In genomic region chr17:38844261-38844757, GRCh38 we compare ENCODE assay signal across 1 cellular context.
TF ChIP-seq lines count a peak whose summit lies in the region.

No MANE protein-coding gene starts in this region.

TF ChIP-seq in HepG2, 621 proteins besides CTCF, POLR2A, EP300 and RAD21 (continues in another document):
- TF ChIP-seq TCF7L2 (IDR thresholded peaks at IDR 0.05; ENCODE audit: low read depth, low read length): no peak
- peak; percentile 32; the same call in 1 of the 2 replicates for TF ChIP-seq GATAD2A (CRISPR knock-in tag; IDR thresholded peaks at IDR 0.05)
- 0 out of 2 replicates have a peak, but pooled peaks have one; percentile 12 for TF ChIP-seq GFI1 (CRISPR knock-in tag; IDR thresholded peaks at IDR 0.05; ENCODE audit: borderline replicate concordance)
- TF ChIP-seq MAFK (conservative IDR thresholded peaks at IDR 0.05 in 1 of 2, IDR thresholded peaks at IDR 0.05 in 1 of 2; ENCODE audit: low read length in 2 of 2): no peak
- TF ChIP-seq ZNF441 (CRISPR knock-in tag; IDR thresholded peaks at IDR 0.05; ENCODE audit: borderline replicate concordance): peak; percentile 45; the same call in 1 of the 2 replicates
- TF ChIP-seq ZSCAN29 (CRISPR knock-in tag; conservative IDR thresholded peaks at IDR 0.05): 0 out of 2 replicates have a peak, but pooled peaks have one; percentile 23
- TF ChIP-seq ZNF839 (CRISPR knock-in tag; IDR thresholded peaks at IDR 0.05; ENCODE audit: borderline replicate concordance): no peak
- 0 out of 2 replicates have a peak, but pooled peaks have one; percentile 22 for TF ChIP-seq RXRB (CRISPR knock-in tag; IDR thresholded peaks at IDR 0.05; ENCODE audit: borderline replicate concordance)
- TF ChIP-seq TFDP2 (CRISPR knock-in tag; IDR thresholded peaks at IDR 0.05): 0 out of 2 replicates have a peak, but pooled peaks have one; percentile 18
- TF ChIP-seq REPIN1 (CRISPR knock-in tag; IDR thresholded peaks at IDR 0.05; ENCODE audit: borderline replicate concordance, low read depth): 0 out of 2 replicates have a peak, but pooled peaks have one; percentile 19
- no peak for TF ChIP-seq FOXO4 (CRISPR knock-in tag; conservative IDR thresholded peaks at IDR 0.05)
- peak; percentile 16; the same call in 1 of the 2 replicates for TF ChIP-seq FOXP4 (CRISPR knock-in tag; IDR thresholded peaks at IDR 0.05)
- peak; percentile 79 for TF ChIP-seq ZNF280D (CRISPR knock-in tag; IDR thresholded peaks at IDR 0.05)
- TF ChIP-seq RXRA (CRISPR knock-in tag; IDR thresholded peaks at IDR 0.05): peak; percentile 19; the same call in 1 of the 2 replicates
- TF ChIP-seq NFIC (IDR thresholded peaks at IDR 0.05; ENCODE audit: low read length): peak; percentile 5; the same call in 1 of the 2 replicates
- TF ChIP-seq ZNF781 (CRISPR knock-in tag; IDR thresholded peaks at IDR 0.05; ENCODE audit: borderline replicate concordance, not compliant biosample characterization): peak; percentile 68
- peak; percentile 45; the same call in 1 of the 2 replicates for TF ChIP-seq FOSL1 (CRISPR knock-in tag; IDR thresholded peaks at IDR 0.05; ENCODE audit: borderline replicate concordance)
- peak; percentile 60; the same call in 1 of the 2 replicates for TF ChIP-seq ZNF501 (CRISPR knock-in tag; IDR thresholded peaks at IDR 0.05)
- peak; percentile 51; the same call in 1 of the 2 replicates for TF ChIP-seq ZMYM3 (CRISPR knock-in tag; IDR thresholded peaks at IDR 0.05)
- TF ChIP-seq ZFX (CRISPR knock-in tag; IDR thresholded peaks at IDR 0.05; ENCODE audit: low read depth): peak; percentile 16; the same call in 1 of the 2 replicates
- TF ChIP-seq ZNF605 (CRISPR knock-in tag; IDR thresholded peaks at IDR 0.05): peak; percentile 54; the same call in 1 of the 2 replicates
- TF ChIP-seq ZBTB20 (CRISPR knock-in tag; IDR thresholded peaks at IDR 0.05; ENCODE audit: borderline replicate concordance, low read depth): peak; percentile 53; the same call in 1 of the 2 replicates
- TF ChIP-seq ARID5B (CRISPR knock-in tag; IDR thresholded peaks at IDR 0.05): peak; percentile 33; the same call in 1 of the 2 replicates
- 0 out of 2 replicates have a peak, but pooled peaks have one; percentile 9 for TF ChIP-seq RARA (CRISPR knock-in tag; IDR thresholded peaks at IDR 0.05)
- 0 out of 2 replicates have a peak, but pooled peaks have one; percentile 34 for TF ChIP-seq AKAP8 (CRISPR knock-in tag; IDR thresholded peaks at IDR 0.05)
- TF ChIP-seq ZNF777 (CRISPR knock-in tag; IDR thresholded peaks at IDR 0.05): no peak
- TF ChIP-seq ZNF816 (CRISPR knock-in tag; IDR thresholded peaks at IDR 0.05; ENCODE audit: borderline replicate concordance): no peak
- 0 out of 2 replicates have a peak, but pooled peaks have one; percentile 66 for TF ChIP-seq NRL (CRISPR knock-in tag; IDR thresholded peaks at IDR 0.05; ENCODE audit: borderline replicate concordance)
- TF ChIP-seq TBX2 (CRISPR knock-in tag; IDR thresholded peaks at IDR 0.05; ENCODE audit: borderline replicate concordance): peak; percentile 45; the same call in 1 of the 2 replicates
- no peak for TF ChIP-seq SP4 (CRISPR knock-in tag; IDR thresholded peaks at IDR 0.05)
- TF ChIP-seq SALL1 (CRISPR knock-in tag; IDR thresholded peaks at IDR 0.05): peak; percentile 39; the same call in 1 of the 2 replicates
- 0 out of 2 replicates have a peak, but pooled peaks have one; percentile 37 for TF ChIP-seq ZNF292 (CRISPR knock-in tag; IDR thresholded peaks at IDR 0.05; ENCODE audit: borderline replicate concordance, low read depth)
- no peak for TF ChIP-seq ZNF383 (CRISPR knock-in tag; IDR thresholded peaks at IDR 0.05; ENCODE audit: borderline replicate concordance)
- peak; percentile 24 for TF ChIP-seq PHF5A (CRISPR knock-in tag; IDR thresholded peaks at IDR 0.05; ENCODE audit: low read depth, unreplicated experiment)
- TF ChIP-seq HINFP (CRISPR knock-in tag; IDR thresholded peaks at IDR 0.05; ENCODE audit: low read depth): no peak
- 0 out of 2 replicates have a peak, but pooled peaks have one; percentile 27 for TF ChIP-seq HNF4A (CRISPR knock-in tag; IDR thresholded peaks at IDR 0.05)
- TF ChIP-seq ZNF572 (CRISPR knock-in tag; IDR thresholded peaks at IDR 0.05): peak; percentile 80; the same call in 1 of the 2 replicates
- 0 out of 2 replicates have a peak, but pooled peaks have one; percentile 16 for TF ChIP-seq SAP130 (CRISPR knock-in tag; IDR thresholded peaks at IDR 0.05; ENCODE audit: low read depth)
- no peak for TF ChIP-seq GPBP1L1 (CRISPR knock-in tag; IDR thresholded peaks at IDR 0.05)
- TF ChIP-seq ZNF34 (CRISPR knock-in tag; IDR thresholded peaks at IDR 0.05; ENCODE audit: borderline replicate concordance): no peak
- peak; percentile 88 for TF ChIP-seq FOSL2 (CRISPR knock-in tag; IDR thresholded peaks at IDR 0.05)
- TF ChIP-seq ZNF891 (CRISPR knock-in tag; IDR thresholded peaks at IDR 0.05): 0 out of 2 replicates have a peak, but pooled peaks have one; percentile 43
- 0 out of 2 replicates have a peak, but pooled peaks have one; percentile 18 for TF ChIP-seq BCL6 (CRISPR knock-in tag; IDR thresholded peaks at IDR 0.05)
- TF ChIP-seq MED1 (CRISPR knock-in tag; IDR thresholded peaks at IDR 0.05): 0 out of 2 replicates have a peak, but pooled peaks have one; percentile 15
- no peak for TF ChIP-seq SMC3 (IDR thresholded peaks at IDR 0.05; ENCODE audit: low read length)
- TF ChIP-seq ZNF691 (CRISPR knock-in tag; IDR thresholded peaks at IDR 0.05; ENCODE audit: borderline replicate concordance, low read depth): peak; percentile 21; the same call in 1 of the 2 replicates
